8 cellular contexts compared by ENCODE assay signal in the genomic region with DNA sequence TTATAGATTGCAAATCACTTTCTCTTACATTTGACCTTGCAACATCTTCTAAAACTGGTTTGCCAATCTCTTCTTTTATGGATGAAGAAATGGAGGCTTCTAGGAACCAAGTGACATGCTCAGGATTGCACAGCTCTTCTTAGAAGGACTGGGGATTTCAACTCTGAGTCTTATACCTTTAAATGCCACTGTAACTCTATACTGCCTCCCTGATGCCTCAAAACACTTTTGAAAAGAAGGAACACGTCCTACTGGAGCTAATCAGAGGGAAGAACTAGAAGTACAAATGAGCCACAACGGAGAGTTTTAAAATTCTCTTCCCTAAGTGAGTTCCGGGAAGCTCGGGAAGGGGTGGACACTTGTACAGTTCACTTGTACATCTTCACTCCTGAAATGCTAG. TPM values are rescaled to one million over a fixed set of nuclear protein-coding genes. Genes with fewer than 3 reads are reported as not detected.
DNase-seq lines count a peak whose midpoint lies in the region; ATAC-seq and TF ChIP-seq lines count a peak whose summit lies in the region.

No MANE protein-coding gene starts in this region.

- 0% methylated on average over 4 of the region's 4 CpGs for WGBS in gastroesophageal sphincter (ENCODE audit: low coverage in 1 of 2), 2 donors

- peak overlapping the region; percentile 68; the same call in 1 of the 2 replicates for H3K4me3 ChIP-seq in GM08714 (ENCODE audit: low read length)
- H3K4me3 ChIP-seq in SJSA1 = peak overlapping the region; percentile 74
- peak overlapping the region; percentile 75 to 84 for H3K4me3 ChIP-seq in gastroesophageal sphincter

- H3K4me1 ChIP-seq in SJSA1 (replicated peaks) (peaks cover 15% of the 10 kb centered on the region), gastroesophageal sphincter (peaks cover 0 to 36% (median 16%) of the 10 kb centered on the region in 3 donors)

- H3K27ac ChIP-seq in SJSA1 (no peak overlapping the region), gastroesophageal sphincter (peak overlapping the region; percentile 74 to 91 (median 90))

- H3K27me3 ChIP-seq in SJSA1 (replicated peaks) (no peaks in the 10 kb centered on the region), gastroesophageal sphincter (no peaks in the 10 kb centered on the region)

- no peak for TF ChIP-seq EP300 in gastroesophageal sphincter (IDR thresholded peaks at IDR 0.05)

- H3K9me3 ChIP-seq in SJSA1 (replicated peaks) (no peaks in the 10 kb centered on the region), gastroesophageal sphincter (no peaks in the 10 kb centered on the region)

- ATAC-seq in gastroesophageal sphincter (no peak), HG02678 (IDR thresholded peaks at IDR 0.05; ENCODE audit: unreplicated experiment) (no peak)

- no peak for TF ChIP-seq POLR2A in gastroesophageal sphincter (IDR thresholded peaks at IDR 0.05)

- H3K36me3 ChIP-seq in SJSA1 (0 out of 2 replicates have a peak, but pooled peaks cover 2% of the 10 kb centered on the region), gastroesophageal sphincter (no peaks in the 10 kb centered on the region)

- no peak for TF ChIP-seq CTCF in gastroesophageal sphincter (IDR thresholded peaks at IDR 0.05)
- TF ChIP-seq CTCF in GM10266 (IDR thresholded peaks at IDR 0.05; ENCODE audit: control insufficient read depth, insufficient read depth, low read depth, missing control alignments) = no peak

- DNase-seq in SJSA1 (ENCODE audit: low read depth in 1 of 2, low spot score in 2 of 2) (peak in 1 of 2 experiments; percentile 10), putamen (ENCODE audit: low spot score) (peak; percentile 3), GM10266 (ENCODE audit: extremely low spot score) (no peak), hepatic stellate cell (ENCODE audit: low spot score) (no peak)
- no peak for DNase-seq in activated CD8-positive, alpha-beta memory T cell treated with anti-CD3 and anti-CD28 coated beads, Interleukin-2, amount 50 U/mL, for 48 hours

RNA-seq across cellular contexts. Expression of gene MITF, which starts 1.0 kb away (rescaled TPM):
- 9.8 and 16.5 TPM in 2 replicates for total RNA-seq in SJSA1 (2014; rRNA removed; shearing (Covaris generic))
- total RNA-seq in gastroesophageal sphincter = 10 to 100 TPM; 44.8 to 86.8 (median 77.9) TPM
